In genomic region chr15:62105266-62105665, GRCh38 we compare ENCODE assay signal across 26 cellular contexts. TPM values are rescaled to one million over a fixed set of nuclear protein-coding genes. Genes with fewer than 3 reads are reported as not detected.
"Had no signal": no experiment of that assay in that cellular context is flagged by ENCODE, and none has a peak within 500 bp of the region (broad histone marks: within the 10 kb centered on the region; RNA-seq: fewer than 3 reads in every experiment).

No MANE protein-coding gene starts in this region.

- ATAC-seq: activated T-helper 17 cell treated with anti-CD3 and anti-CD28 coated beads, Interleukin-2, amount 50 U/mL, for 72 hours had no signal

- H3K27ac Mint-ChIP-seq: activated B cell treated with CpG ODN at 0.5 μM for 24 hours; activated CD4-positive, alpha-beta memory T cell treated with anti-CD3 and anti-CD28 coated beads, Interleukin-2, amount 10 ng/mL, durations not matched to agents 7 days and 5 days; activated naive CD4-positive, alpha-beta T cell treated with anti-CD3 and anti-CD28 coated beads for 36 hours; activated naive CD8-positive, alpha-beta T cell; activated T-helper 17 cell treated with anti-CD3 and anti-CD28 coated beads, Interleukin-2, amount 50 U/mL, for 72 hours had no signal

- H3K27me3 Mint-ChIP-seq: activated CD4-positive, alpha-beta memory T cell treated with anti-CD3 and anti-CD28 coated beads, Interleukin-2, amount 10 ng/mL, durations not matched to agents 7 days and 5 days; activated T-helper 17 cell treated with anti-CD3 and anti-CD28 coated beads, Interleukin-2, amount 50 U/mL, for 72 hours had no signal

- H3K4me3 Mint-ChIP-seq: activated B cell treated with CpG ODN at 0.5 μM for 24 hours; activated CD4-positive, alpha-beta memory T cell treated with anti-CD3 and anti-CD28 coated beads, Interleukin-2, amount 10 ng/mL, durations not matched to agents 7 days and 5 days; activated naive CD4-positive, alpha-beta T cell treated with anti-CD3 and anti-CD28 coated beads for 36 hours; activated naive CD8-positive, alpha-beta T cell; activated T-helper 17 cell treated with anti-CD3 and anti-CD28 coated beads, Interleukin-2, amount 50 U/mL, for 72 hours; brain; central memory CD8-positive, alpha-beta T cell had no signal

- H3K4me1 Mint-ChIP-seq: activated B cell treated with CpG ODN at 0.5 μM for 24 hours; central memory CD8-positive, alpha-beta T cell had no signal

- H3K36me3 Mint-ChIP-seq: activated naive CD8-positive, alpha-beta T cell; brain had no signal

- DNase-seq: activated B cell treated with CpG ODN at 0.5 μM for 24 hours; activated CD4-positive, alpha-beta memory T cell treated with anti-CD3 and anti-CD28 coated beads, Interleukin-2, amount 10 ng/mL, durations not matched to agents 7 days and 5 days; activated CD4-positive, alpha-beta T cell treated with anti-CD3 and anti-CD28 coated beads for 1 hour; activated CD4-positive, alpha-beta T cell treated with anti-CD3 and anti-CD28 coated beads, Interleukin-2, amount 50 U/mL, for 1 hour; activated gamma-delta T cell; activated naive CD4-positive, alpha-beta T cell treated with anti-CD3 and anti-CD28 coated beads for 36 hours; activated T-cell treated with anti-CD3 and anti-CD28 coated beads for 4 hours; activated T-cell treated with anti-CD3 and anti-CD28 coated beads, Interleukin-2, amount 50 U/mL, for 48 hours; amygdala; NCI-H1092 treated with DMSO at 0.1 percent for 48 hours; NCI-H1436 treated with DMSO at 0.1 percent for 48 hours; NCI-H187; NCI-H2081; NCI-H345; NCI-H510A; NCI-H748 treated with DMSO at 0.1 percent for 48 hours; PC-9; SIG-M5; T-helper 2 cell; T1000 had no signal

RNA-seq across cellular contexts. Expression of gene C2CD4A, which starts 38.5 kb away (rescaled TPM):
- total RNA-seq: activated B cell treated with CpG ODN at 0.5 μM for 24 hours, astrocyte had no signal

RNA-seq across cellular contexts. Expression of gene C2CD4B, which starts 59.8 kb away (rescaled TPM):
- total RNA-seq: activated B cell treated with CpG ODN at 0.5 μM for 24 hours, astrocyte, MCF 10A, PC-9 had no signal
